In the genomic region with DNA sequence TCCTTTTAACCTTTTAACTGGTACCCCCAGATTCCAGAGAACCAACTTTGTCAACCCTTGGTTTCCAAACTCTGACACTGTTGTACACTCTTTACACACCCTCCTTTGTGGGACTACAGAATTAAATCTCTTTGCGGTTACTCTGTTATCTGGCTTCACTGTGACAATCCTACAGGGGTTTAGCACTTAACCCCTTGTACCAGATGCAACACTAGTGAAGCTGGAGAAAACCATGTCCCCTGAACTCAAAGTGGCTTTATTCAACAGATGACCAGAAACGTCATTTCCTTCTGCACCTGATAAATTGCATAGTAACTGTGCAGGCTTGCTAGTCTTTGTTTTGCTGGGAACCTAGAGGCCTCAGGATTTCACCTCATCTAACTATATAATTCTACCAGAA, we compare ENCODE assay signal across 1 cellular context.
TF ChIP-seq lines count a peak whose summit lies in the region.

No MANE protein-coding gene starts in this region.

TF ChIP-seq in K562, 482 proteins besides CTCF, POLR2A, EP300 and RAD21 (continued from another document and continues in another):
- TF ChIP-seq ZNF212 (CRISPR knock-in tag; IDR thresholded peaks at IDR 0.05): no peak
- no peak for TF ChIP-seq EWSR1 (IDR thresholded peaks at IDR 0.05; ENCODE audit: borderline replicate concordance, low read depth, partially characterized antibody)
- TF ChIP-seq, protein P1, sequence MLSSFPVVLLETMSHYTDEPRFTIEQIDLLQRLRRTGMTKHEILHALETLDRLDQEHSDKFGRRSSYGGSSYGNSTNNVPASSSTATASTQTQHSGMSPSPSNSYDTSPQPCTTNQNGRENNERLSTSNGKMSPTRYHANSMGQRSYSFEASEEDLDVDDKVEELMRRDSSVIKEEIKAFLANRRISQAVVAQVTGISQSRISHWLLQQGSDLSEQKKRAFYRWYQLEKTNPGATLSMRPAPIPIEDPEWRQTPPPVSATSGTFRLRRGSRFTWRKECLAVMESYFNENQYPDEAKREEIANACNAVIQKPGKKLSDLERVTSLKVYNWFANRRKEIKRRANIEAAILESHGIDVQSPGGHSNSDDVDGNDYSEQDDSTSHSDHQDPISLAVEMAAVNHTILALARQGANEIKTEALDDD (IDR thresholded peaks at IDR 0.05): peak; percentile 82
- TF ChIP-seq, protein P2, sequence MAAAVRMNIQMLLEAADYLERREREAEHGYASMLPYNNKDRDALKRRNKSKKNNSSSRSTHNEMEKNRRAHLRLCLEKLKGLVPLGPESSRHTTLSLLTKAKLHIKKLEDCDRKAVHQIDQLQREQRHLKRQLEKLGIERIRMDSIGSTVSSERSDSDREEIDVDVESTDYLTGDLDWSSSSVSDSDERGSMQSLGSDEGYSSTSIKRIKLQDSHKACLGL (CRISPR knock-in tag; IDR thresholded peaks at IDR 0.05; ENCODE audit: borderline replicate concordance, poor library complexity, severe bottlenecking): no peak
- TF ChIP-seq ESRRA (IDR thresholded peaks at IDR 0.05; ENCODE audit: borderline replicate concordance, low read depth): peak; percentile 54; the same call in 1 of the 2 replicates
- no peak for TF ChIP-seq SMAD2 (IDR thresholded peaks at IDR 0.05; ENCODE audit: low read depth, low read length)
- TF ChIP-seq ZBTB17 (CRISPR knock-in tag; IDR thresholded peaks at IDR 0.05): no peak
- TF ChIP-seq MAFK (IDR thresholded peaks at IDR 0.05; ENCODE audit: low read length): no peak
- TF ChIP-seq, protein P3, sequence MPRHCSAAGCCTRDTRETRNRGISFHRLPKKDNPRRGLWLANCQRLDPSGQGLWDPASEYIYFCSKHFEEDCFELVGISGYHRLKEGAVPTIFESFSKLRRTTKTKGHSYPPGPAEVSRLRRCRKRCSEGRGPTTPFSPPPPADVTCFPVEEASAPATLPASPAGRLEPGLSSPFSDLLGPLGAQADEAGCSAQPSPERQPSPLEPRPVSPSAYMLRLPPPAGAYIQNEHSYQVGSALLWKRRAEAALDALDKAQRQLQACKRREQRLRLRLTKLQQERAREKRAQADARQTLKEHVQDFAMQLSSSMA (CRISPR knock-in tag; IDR thresholded peaks at IDR 0.05): no peak
- no peak for TF ChIP-seq CEBPG (CRISPR knock-in tag; IDR thresholded peaks at IDR 0.05)
- no peak for TF ChIP-seq CEBPG (tag; conservative IDR thresholded peaks at IDR 0.05 in 1 of 2, IDR thresholded peaks at IDR 0.05 in 1 of 2)
- no peak for TF ChIP-seq HDGF (IDR thresholded peaks at IDR 0.05)
- TF ChIP-seq CHD4 (IDR thresholded peaks at IDR 0.05; ENCODE audit: insufficient read depth, insufficient replicate concordance, low read depth, low read length, poor library complexity, severe bottlenecking): no peak
- TF ChIP-seq, protein P4, sequence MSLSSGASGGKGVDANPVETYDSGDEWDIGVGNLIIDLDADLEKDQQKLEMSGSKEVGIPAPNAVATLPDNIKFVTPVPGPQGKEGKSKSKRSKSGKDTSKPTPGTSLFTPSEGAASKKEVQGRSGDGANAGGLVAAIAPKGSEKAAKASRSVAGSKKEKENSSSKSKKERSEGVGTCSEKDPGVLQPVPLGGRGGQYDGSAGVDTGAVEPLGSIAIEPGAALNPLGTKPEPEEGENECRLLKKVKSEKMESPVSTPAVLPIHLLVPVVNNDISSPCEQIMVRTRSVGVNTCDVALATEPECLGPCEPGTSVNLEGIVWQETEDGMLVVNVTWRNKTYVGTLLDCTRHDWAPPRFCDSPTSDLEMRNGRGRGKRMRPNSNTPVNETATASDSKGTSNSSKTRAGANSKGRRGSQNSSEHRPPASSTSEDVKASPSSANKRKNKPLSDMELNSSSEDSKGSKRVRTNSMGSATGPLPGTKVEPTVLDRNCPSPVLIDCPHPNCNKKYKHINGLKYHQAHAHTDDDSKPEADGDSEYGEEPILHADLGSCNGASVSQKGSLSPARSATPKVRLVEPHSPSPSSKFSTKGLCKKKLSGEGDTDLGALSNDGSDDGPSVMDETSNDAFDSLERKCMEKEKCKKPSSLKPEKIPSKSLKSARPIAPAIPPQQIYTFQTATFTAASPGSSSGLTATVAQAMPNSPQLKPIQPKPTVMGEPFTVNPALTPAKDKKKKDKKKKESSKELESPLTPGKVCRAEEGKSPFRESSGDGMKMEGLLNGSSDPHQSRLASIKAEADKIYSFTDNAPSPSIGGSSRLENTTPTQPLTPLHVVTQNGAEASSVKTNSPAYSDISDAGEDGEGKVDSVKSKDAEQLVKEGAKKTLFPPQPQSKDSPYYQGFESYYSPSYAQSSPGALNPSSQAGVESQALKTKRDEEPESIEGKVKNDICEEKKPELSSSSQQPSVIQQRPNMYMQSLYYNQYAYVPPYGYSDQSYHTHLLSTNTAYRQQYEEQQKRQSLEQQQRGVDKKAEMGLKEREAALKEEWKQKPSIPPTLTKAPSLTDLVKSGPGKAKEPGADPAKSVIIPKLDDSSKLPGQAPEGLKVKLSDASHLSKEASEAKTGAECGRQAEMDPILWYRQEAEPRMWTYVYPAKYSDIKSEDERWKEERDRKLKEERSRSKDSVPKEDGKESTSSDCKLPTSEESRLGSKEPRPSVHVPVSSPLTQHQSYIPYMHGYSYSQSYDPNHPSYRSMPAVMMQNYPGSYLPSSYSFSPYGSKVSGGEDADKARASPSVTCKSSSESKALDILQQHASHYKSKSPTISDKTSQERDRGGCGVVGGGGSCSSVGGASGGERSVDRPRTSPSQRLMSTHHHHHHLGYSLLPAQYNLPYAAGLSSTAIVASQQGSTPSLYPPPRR (CRISPR knock-in tag; IDR thresholded peaks at IDR 0.05; ENCODE audit: borderline replicate concordance): no peak
- no peak for TF ChIP-seq ZNF146 (CRISPR knock-in tag; IDR thresholded peaks at IDR 0.05; ENCODE audit: unreplicated experiment)
- TF ChIP-seq SREBF2 (CRISPR knock-in tag; IDR thresholded peaks at IDR 0.05): no peak
- no peak for TF ChIP-seq ZKSCAN3 (CRISPR knock-in tag; IDR thresholded peaks at IDR 0.05)
- no peak for TF ChIP-seq HNRNPL (IDR thresholded peaks at IDR 0.05; ENCODE audit: low read depth, low read length)
- no peak for TF ChIP-seq ZNF24 (IDR thresholded peaks at IDR 0.05)
- TF ChIP-seq HDAC2 (IDR thresholded peaks at IDR 0.05): peak; percentile 72; the same call in 1 of the 2 replicates
- no peak for TF ChIP-seq SRSF7 (optimal IDR thresholded peaks at IDR 0.05; ENCODE audit: low read depth, low read length)
- no peak for TF ChIP-seq ZNF354B (CRISPR knock-in tag; IDR thresholded peaks at IDR 0.05)
- TF ChIP-seq RBM22 (IDR thresholded peaks at IDR 0.05; ENCODE audit: low read depth, low read length, poor library complexity, severe bottlenecking): no peak
- TF ChIP-seq ZNF239 (CRISPR knock-in tag; IDR thresholded peaks at IDR 0.05): no peak
- TF ChIP-seq SMARCE1 (IDR thresholded peaks at IDR 0.05): peak; percentile 11; the same call in 1 of the 2 replicates
- 0 out of 2 replicates have a peak, but pooled peaks have one; percentile 11 for TF ChIP-seq TCF3 (CRISPR knock-in tag; IDR thresholded peaks at IDR 0.05)
- no peak; the same call in 1 of the 2 replicates for TF ChIP-seq ARID1B (IDR thresholded peaks at IDR 0.05)
- no peak for TF ChIP-seq ZNF217 (CRISPR knock-in tag; IDR thresholded peaks at IDR 0.05)
- TF ChIP-seq MAZ (CRISPR knock-in tag; conservative IDR thresholded peaks at IDR 0.05 in 1 of 2, IDR thresholded peaks at IDR 0.05 in 1 of 2): 0 out of 4 replicates have a peak, but pooled peaks of 1 of the 2 experiments have one; percentile 25
- TF ChIP-seq SOX6 (IDR thresholded peaks at IDR 0.05): peak; percentile 50; the same call in 1 of the 2 replicates
- TF ChIP-seq FOXK1 (CRISPR knock-in tag; IDR thresholded peaks at IDR 0.05; ENCODE audit: borderline replicate concordance): no peak
- TF ChIP-seq SUPT5H (IDR thresholded peaks at IDR 0.05): no peak
- TF ChIP-seq, protein P5, sequence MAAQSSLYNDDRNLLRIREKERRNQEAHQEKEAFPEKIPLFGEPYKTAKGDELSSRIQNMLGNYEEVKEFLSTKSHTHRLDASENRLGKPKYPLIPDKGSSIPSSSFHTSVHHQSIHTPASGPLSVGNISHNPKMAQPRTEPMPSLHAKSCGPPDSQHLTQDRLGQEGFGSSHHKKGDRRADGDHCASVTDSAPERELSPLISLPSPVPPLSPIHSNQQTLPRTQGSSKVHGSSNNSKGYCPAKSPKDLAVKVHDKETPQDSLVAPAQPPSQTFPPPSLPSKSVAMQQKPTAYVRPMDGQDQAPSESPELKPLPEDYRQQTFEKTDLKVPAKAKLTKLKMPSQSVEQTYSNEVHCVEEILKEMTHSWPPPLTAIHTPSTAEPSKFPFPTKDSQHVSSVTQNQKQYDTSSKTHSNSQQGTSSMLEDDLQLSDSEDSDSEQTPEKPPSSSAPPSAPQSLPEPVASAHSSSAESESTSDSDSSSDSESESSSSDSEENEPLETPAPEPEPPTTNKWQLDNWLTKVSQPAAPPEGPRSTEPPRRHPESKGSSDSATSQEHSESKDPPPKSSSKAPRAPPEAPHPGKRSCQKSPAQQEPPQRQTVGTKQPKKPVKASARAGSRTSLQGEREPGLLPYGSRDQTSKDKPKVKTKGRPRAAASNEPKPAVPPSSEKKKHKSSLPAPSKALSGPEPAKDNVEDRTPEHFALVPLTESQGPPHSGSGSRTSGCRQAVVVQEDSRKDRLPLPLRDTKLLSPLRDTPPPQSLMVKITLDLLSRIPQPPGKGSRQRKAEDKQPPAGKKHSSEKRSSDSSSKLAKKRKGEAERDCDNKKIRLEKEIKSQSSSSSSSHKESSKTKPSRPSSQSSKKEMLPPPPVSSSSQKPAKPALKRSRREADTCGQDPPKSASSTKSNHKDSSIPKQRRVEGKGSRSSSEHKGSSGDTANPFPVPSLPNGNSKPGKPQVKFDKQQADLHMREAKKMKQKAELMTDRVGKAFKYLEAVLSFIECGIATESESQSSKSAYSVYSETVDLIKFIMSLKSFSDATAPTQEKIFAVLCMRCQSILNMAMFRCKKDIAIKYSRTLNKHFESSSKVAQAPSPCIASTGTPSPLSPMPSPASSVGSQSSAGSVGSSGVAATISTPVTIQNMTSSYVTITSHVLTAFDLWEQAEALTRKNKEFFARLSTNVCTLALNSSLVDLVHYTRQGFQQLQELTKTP (IDR thresholded peaks at IDR 0.05; ENCODE audit: low read depth in 1 of 2, partially characterized antibody in 2 of 2): no peak
- TF ChIP-seq MIER1 (IDR thresholded peaks at IDR 0.05; ENCODE audit: low read depth): no peak
- TF ChIP-seq FOXA3 (CRISPR knock-in tag; conservative IDR thresholded peaks at IDR 0.05 in 1 of 2, IDR thresholded peaks at IDR 0.05 in 1 of 2): no peak
- TF ChIP-seq KLF10 (CRISPR knock-in tag; IDR thresholded peaks at IDR 0.05): no peak
- TF ChIP-seq, protein P6, sequence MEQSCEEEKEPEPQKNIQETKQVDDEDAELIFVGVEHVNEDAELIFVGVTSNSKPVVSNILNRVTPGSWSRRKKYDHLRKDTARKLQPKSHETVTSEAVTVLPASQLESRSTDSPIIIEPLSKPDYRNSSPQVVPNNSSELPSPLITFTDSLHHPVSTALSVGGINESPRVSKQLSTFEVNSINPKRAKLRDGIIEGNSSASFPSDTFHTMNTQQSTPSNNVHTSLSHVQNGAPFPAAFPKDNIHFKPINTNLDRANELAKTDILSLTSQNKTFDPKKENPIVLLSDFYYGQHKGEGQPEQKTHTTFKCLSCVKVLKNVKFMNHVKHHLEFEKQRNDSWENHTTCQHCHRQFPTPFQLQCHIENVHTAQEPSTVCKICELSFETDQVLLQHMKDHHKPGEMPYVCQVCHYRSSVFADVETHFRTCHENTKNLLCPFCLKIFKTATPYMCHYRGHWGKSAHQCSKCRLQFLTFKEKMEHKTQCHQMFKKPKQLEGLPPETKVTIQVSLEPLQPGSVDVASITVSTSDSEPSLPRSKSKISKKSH (CRISPR knock-in tag; IDR thresholded peaks at IDR 0.05): no peak
- peak; percentile 50; the same call in 1 of the 2 replicates for TF ChIP-seq CBFA2T3 (IDR thresholded peaks at IDR 0.05)
- no peak for TF ChIP-seq PHF8 (IDR thresholded peaks at IDR 0.05; ENCODE audit: borderline replicate concordance, low read length)
- TF ChIP-seq JUND (IDR thresholded peaks at IDR 0.05; ENCODE audit: borderline replicate concordance, low read depth, low read length): no peak
- no peak; the same call in 2 of the 3 replicates for TF ChIP-seq JUND (tag; IDR thresholded peaks at IDR 0.05; ENCODE audit: borderline replicate concordance, low read depth, low read length)
- TF ChIP-seq TEAD4 (IDR thresholded peaks at IDR 0.05; ENCODE audit: low read length): peak; percentile 29; the same call in 1 of the 2 replicates
- TF ChIP-seq TEAD4 (CRISPR knock-in tag; IDR thresholded peaks at IDR 0.05; ENCODE audit: borderline replicate concordance): no peak
- TF ChIP-seq HDAC8 (tag; IDR thresholded peaks at IDR 0.05): no peak
- TF ChIP-seq, protein P7, sequence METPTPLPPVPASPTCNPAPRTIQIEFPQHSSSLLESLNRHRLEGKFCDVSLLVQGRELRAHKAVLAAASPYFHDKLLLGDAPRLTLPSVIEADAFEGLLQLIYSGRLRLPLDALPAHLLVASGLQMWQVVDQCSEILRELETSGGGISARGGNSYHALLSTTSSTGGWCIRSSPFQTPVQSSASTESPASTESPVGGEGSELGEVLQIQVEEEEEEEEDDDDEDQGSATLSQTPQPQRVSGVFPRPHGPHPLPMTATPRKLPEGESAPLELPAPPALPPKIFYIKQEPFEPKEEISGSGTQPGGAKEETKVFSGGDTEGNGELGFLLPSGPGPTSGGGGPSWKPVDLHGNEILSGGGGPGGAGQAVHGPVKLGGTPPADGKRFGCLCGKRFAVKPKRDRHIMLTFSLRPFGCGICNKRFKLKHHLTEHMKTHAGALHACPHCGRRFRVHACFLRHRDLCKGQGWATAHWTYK (CRISPR knock-in tag; IDR thresholded peaks at IDR 0.05): no peak
- TF ChIP-seq NFIX (CRISPR knock-in tag; IDR thresholded peaks at IDR 0.05; ENCODE audit: low read depth): no peak
- TF ChIP-seq CBX2 (IDR thresholded peaks at IDR 0.05; ENCODE audit: insufficient read depth, low read length, poor library complexity, severe bottlenecking): no peak
- TF ChIP-seq, protein P8, sequence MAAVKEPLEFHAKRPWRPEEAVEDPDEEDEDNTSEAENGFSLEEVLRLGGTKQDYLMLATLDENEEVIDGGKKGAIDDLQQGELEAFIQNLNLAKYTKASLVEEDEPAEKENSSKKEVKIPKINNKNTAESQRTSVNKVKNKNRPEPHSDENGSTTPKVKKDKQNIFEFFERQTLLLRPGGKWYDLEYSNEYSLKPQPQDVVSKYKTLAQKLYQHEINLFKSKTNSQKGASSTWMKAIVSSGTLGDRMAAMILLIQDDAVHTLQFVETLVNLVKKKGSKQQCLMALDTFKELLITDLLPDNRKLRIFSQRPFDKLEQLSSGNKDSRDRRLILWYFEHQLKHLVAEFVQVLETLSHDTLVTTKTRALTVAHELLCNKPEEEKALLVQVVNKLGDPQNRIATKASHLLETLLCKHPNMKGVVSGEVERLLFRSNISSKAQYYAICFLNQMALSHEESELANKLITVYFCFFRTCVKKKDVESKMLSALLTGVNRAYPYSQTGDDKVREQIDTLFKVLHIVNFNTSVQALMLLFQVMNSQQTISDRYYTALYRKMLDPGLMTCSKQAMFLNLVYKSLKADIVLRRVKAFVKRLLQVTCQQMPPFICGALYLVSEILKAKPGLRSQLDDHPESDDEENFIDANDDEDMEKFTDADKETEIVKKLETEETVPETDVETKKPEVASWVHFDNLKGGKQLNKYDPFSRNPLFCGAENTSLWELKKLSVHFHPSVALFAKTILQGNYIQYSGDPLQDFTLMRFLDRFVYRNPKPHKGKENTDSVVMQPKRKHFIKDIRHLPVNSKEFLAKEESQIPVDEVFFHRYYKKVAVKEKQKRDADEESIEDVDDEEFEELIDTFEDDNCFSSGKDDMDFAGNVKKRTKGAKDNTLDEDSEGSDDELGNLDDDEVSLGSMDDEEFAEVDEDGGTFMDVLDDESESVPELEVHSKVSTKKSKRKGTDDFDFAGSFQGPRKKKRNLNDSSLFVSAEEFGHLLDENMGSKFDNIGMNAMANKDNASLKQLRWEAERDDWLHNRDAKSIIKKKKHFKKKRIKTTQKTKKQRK (IDR thresholded peaks at IDR 0.05; ENCODE audit: borderline replicate concordance, low read depth, low read length): no peak
- no peak for TF ChIP-seq ZNF165 (CRISPR knock-in tag; IDR thresholded peaks at IDR 0.05; ENCODE audit: borderline replicate concordance)
- TF ChIP-seq CC2D1A (IDR thresholded peaks at IDR 0.05): no peak
- no peak for TF ChIP-seq DNMT1 (IDR thresholded peaks at IDR 0.05)
